Comparison of ENCODE assay signal across 13 cellular contexts in genomic region chr3:169980055-169980454, GRCh38. TPM values are rescaled to one million over a fixed set of nuclear protein-coding genes. Genes with fewer than 3 reads are reported as not detected.
DNase-seq lines count a peak whose midpoint lies in the region; ATAC-seq and TF ChIP-seq lines count a peak whose summit lies in the region.
"Had no signal": no experiment of that assay in that cellular context is flagged by ENCODE, and none has a peak within 500 bp of the region (broad histone marks: within the 10 kb centered on the region; RNA-seq: fewer than 3 reads in every experiment).

No MANE protein-coding gene starts in this region.

- H3K36me3 ChIP-seq in OCI-LY7 (ENCODE audit: insufficient read depth, low read length): peaks cover 100% of the 10 kb centered on the region

- no peaks in the 10 kb centered on the region for H3K4me1 Mint-ChIP-seq in activated naive CD4-positive, alpha-beta T cell treated with anti-CD3 and anti-CD28 coated beads, Interleukin-2, amount 10 ng/mL, durations not matched to agents 7 days and 5 days
- peaks cover 19% of the 10 kb centered on the region for H3K4me1 Mint-ChIP-seq in stimulated activated naive CD8-positive, alpha-beta T cell treated with anti-CD3 and anti-CD28 coated beads, Interleukin-15, Interleukin-2, amounts not matched to agents 100 ng/mL and 50 ng/mL, for 24 hours (ENCODE audit: low read depth)
- peaks cover 4 to 7% of the 10 kb centered on the region in 2 donors for H3K4me1 Mint-ChIP-seq in effector memory CD8-positive, alpha-beta T cell (ENCODE audit: low read depth in 2 of 2)

- H3K27ac Mint-ChIP-seq in activated naive CD4-positive, alpha-beta T cell treated with anti-CD3 and anti-CD28 coated beads, Interleukin-2, amount 50 U/mL, for 72 hours: peak overlapping the region; percentile 3 to 33
- no peak overlapping the region for H3K27ac Mint-ChIP-seq in activated naive CD4-positive, alpha-beta T cell treated with anti-CD3 and anti-CD28 coated beads, Interleukin-2, amount 10 ng/mL, durations not matched to agents 7 days and 5 days
- peak overlapping the region; percentile 76 for H3K27ac Mint-ChIP-seq in stimulated activated naive CD8-positive, alpha-beta T cell treated with anti-CD3 and anti-CD28 coated beads, Interleukin-15, Interleukin-2, amounts not matched to agents 100 ng/mL and 50 ng/mL, for 24 hours
- H3K27ac Mint-ChIP-seq in effector memory CD8-positive, alpha-beta T cell: no peak overlapping the region

- H3K79me2 ChIP-seq in OCI-LY7 (ENCODE audit: insufficient read depth, low read depth, low read length): peaks cover 86% of the 10 kb centered on the region

- peak in 1 of 2 donors; percentile 41 for ATAC-seq in activated naive CD4-positive, alpha-beta T cell treated with anti-CD3 and anti-CD28 coated beads, Interleukin-2, amount 50 U/mL, for 72 hours
- no peak for ATAC-seq in effector memory CD8-positive, alpha-beta T cell (replicated peaks)

- H3K4me1 ChIP-seq in OCI-LY7 (ENCODE audit: insufficient read depth, low read length, poor library complexity, severe bottlenecking): peaks cover 65% of the 10 kb centered on the region

- H3K9me2 ChIP-seq in OCI-LY7 (ENCODE audit: insufficient read depth, low read length): no peaks in the 10 kb centered on the region

- H3K36me3 Mint-ChIP-seq in activated naive CD4-positive, alpha-beta T cell treated with anti-CD3 and anti-CD28 coated beads, Interleukin-2, amount 50 U/mL, for 72 hours: peaks cover 4 to 39% of the 10 kb centered on the region in 2 donors
- peaks cover 63% of the 10 kb centered on the region for H3K36me3 Mint-ChIP-seq in activated naive CD4-positive, alpha-beta T cell treated with anti-CD3 and anti-CD28 coated beads, Interleukin-2, amount 10 ng/mL, durations not matched to agents 7 days and 5 days
- peaks cover 67% of the 10 kb centered on the region for H3K36me3 Mint-ChIP-seq in stimulated activated naive CD8-positive, alpha-beta T cell treated with anti-CD3 and anti-CD28 coated beads, Interleukin-15, Interleukin-2, amounts not matched to agents 100 ng/mL and 50 ng/mL, for 24 hours (ENCODE audit: low read depth)
- H3K36me3 Mint-ChIP-seq in effector memory CD8-positive, alpha-beta T cell (ENCODE audit: insufficient read depth): peaks cover 92% of the 10 kb centered on the region

- peak overlapping the region; percentile 53 for H3K4me2 ChIP-seq in OCI-LY7 (ENCODE audit: low read length)

- no TSS peak for BruUV-seq in OCI-LY7 (replicated peaks; lab: Mats Ljungman, UMichigan)

- H3K4me3 Mint-ChIP-seq in activated naive CD4-positive, alpha-beta T cell treated with anti-CD3 and anti-CD28 coated beads, Interleukin-2, amount 10 ng/mL, durations not matched to agents 7 days and 5 days: no peak overlapping the region
- no peak overlapping the region for H3K4me3 Mint-ChIP-seq in stimulated activated naive CD8-positive, alpha-beta T cell treated with anti-CD3 and anti-CD28 coated beads, Interleukin-15, Interleukin-2, amounts not matched to agents 100 ng/mL and 50 ng/mL, for 24 hours
- H3K4me3 Mint-ChIP-seq in effector memory CD8-positive, alpha-beta T cell: no peak overlapping the region
- H3K4me3 Mint-ChIP-seq: T-helper 1 cell treated with Interleukin-12 subunit alpha and Interleukin-12 subunit beta and Interleukin-4 antibody, amounts not matched to agents 30 μg/mL and 1 μg/mL, for 36 hours had no signal

- no peak for DNase-seq in activated naive CD4-positive, alpha-beta T cell treated with anti-CD3 and anti-CD28 coated beads, Interleukin-2, amount 50 U/mL, for 72 hours (ENCODE audit: low spot score in 2 of 2)
- no peak for DNase-seq in activated naive CD4-positive, alpha-beta T cell treated with anti-CD3 and anti-CD28 coated beads, Interleukin-2, amount 10 ng/mL, durations not matched to agents 7 days and 5 days
- no peak for DNase-seq in OCI-LY7 (ENCODE audit: low spot score)
- DNase-seq in fibroblast of the aortic adventitia (ENCODE audit: low read depth): peak; percentile 51
- DNase-seq in effector memory CD8-positive, alpha-beta T cell: no peak
- no peak for DNase-seq in activated CD4-positive, CD25-positive, alpha-beta regulatory T cell (lab: John Stamatoyannopoulos, UW)
- no peak for DNase-seq in HT-29 (ENCODE audit: low spot score)
- DNase-seq: activated CD4-positive, alpha-beta T cell treated with anti-CD3 and anti-CD28 coated beads, Interleukin-2, amount 50 U/mL, for 48 hours; occipital lobe; stimulated activated CD8-positive, alpha-beta memory T cell treated with anti-CD3 and anti-CD28 coated beads, Interleukin-4, amount 100 ng/mL, for 48 hours had no signal

- POLR2A ChIA-PET in OCI-LY7 (lab: Charles Lee): interaction anchor here (0.6 to 7.5 kb wide), 5 partner anchors 13 to 48 kb away, joined by 3 to 128 read pairs (median 4); partner anchors contain the start of gene SEC62

- TF ChIP-seq CTCF in OCI-LY7 (conservative IDR thresholded peaks at IDR 0.05; ENCODE audit: low read length) (no peak), fibroblast of the aortic adventitia (IDR thresholded peaks at IDR 0.05; ENCODE audit: insufficient read depth, low read length) (no peak)

- intact Hi-C loops in OCI-LY7 (cut with micrococcal nuclease; ENCODE audit: unreplicated experiment): no loop called here

- no peaks in the 10 kb centered on the region for H3K9me3 Mint-ChIP-seq in activated naive CD4-positive, alpha-beta T cell treated with anti-CD3 and anti-CD28 coated beads, Interleukin-2, amount 50 U/mL, for 72 hours
- no peaks in the 10 kb centered on the region for H3K9me3 Mint-ChIP-seq in activated naive CD4-positive, alpha-beta T cell treated with anti-CD3 and anti-CD28 coated beads, Interleukin-2, amount 10 ng/mL, durations not matched to agents 7 days and 5 days
- no peaks in the 10 kb centered on the region for H3K9me3 Mint-ChIP-seq in stimulated activated naive CD8-positive, alpha-beta T cell treated with anti-CD3 and anti-CD28 coated beads, Interleukin-15, Interleukin-2, amounts not matched to agents 100 ng/mL and 50 ng/mL, for 24 hours
- no peaks in the 10 kb centered on the region for H3K9me3 Mint-ChIP-seq in effector memory CD8-positive, alpha-beta T cell
- H3K9me3 Mint-ChIP-seq: T-helper 1 cell treated with Interleukin-12 subunit alpha and Interleukin-12 subunit beta and Interleukin-4 antibody, amounts not matched to agents 30 μg/mL and 1 μg/mL, for 36 hours had no signal

- H3K27ac ChIP-seq in OCI-LY7 (ENCODE audit: low read depth, low read length, poor library complexity, severe bottlenecking): peak overlapping the region; percentile 78

- no peak overlapping the region for H3K4me3 ChIP-seq in OCI-LY7 (ENCODE audit: low read depth, low read length, poor library complexity, severe bottlenecking)
- no peak overlapping the region for H3K4me3 ChIP-seq in fibroblast of the aortic adventitia (ENCODE audit: low read depth, low read length)
- H3K4me3 ChIP-seq: lung had no signal

- H3K27me3 Mint-ChIP-seq in activated naive CD4-positive, alpha-beta T cell treated with anti-CD3 and anti-CD28 coated beads, Interleukin-2, amount 10 ng/mL, durations not matched to agents 7 days and 5 days: no peaks in the 10 kb centered on the region
- H3K27me3 Mint-ChIP-seq in stimulated activated naive CD8-positive, alpha-beta T cell treated with anti-CD3 and anti-CD28 coated beads, Interleukin-15, Interleukin-2, amounts not matched to agents 100 ng/mL and 50 ng/mL, for 24 hours: no peaks in the 10 kb centered on the region
- H3K27me3 Mint-ChIP-seq in effector memory CD8-positive, alpha-beta T cell: no peaks in the 10 kb centered on the region

- peaks cover 9% of the 10 kb centered on the region; the same call in 1 of the 2 replicates for H3K9me3 ChIP-seq in OCI-LY7 (ENCODE audit: low read length)

- no peak overlapping the region for H2AFZ ChIP-seq in OCI-LY7 (ENCODE audit: low read length)

- H4K20me1 ChIP-seq in OCI-LY7 (ENCODE audit: insufficient read depth, low read length): 0 out of 2 replicates have a peak, but pooled peaks cover 4% of the 10 kb centered on the region

- CTCF ChIA-PET in activated naive CD4-positive, alpha-beta T cell treated with anti-CD3 and anti-CD28 coated beads, Interleukin-2, amount 10 ng/mL, durations not matched to agents 7 days and 5 days (lab: Charles Lee): no interaction called here
- CTCF ChIA-PET in OCI-LY7 (lab: Charles Lee; ENCODE audit: unreplicated experiment): no interaction called here

RNA-seq across cellular contexts. Expression of gene SEC62, which starts 13.4 kb away (rescaled TPM):
- 10 to 100 TPM; 52.1 to 81.9 TPM for total RNA-seq in activated naive CD4-positive, alpha-beta T cell treated with anti-CD3 and anti-CD28 coated beads, Interleukin-2, amount 50 U/mL, for 72 hours
- total RNA-seq in OCI-LY7 (2014; rRNA removed; shearing (Covaris generic)): 64.5 and 77.4 TPM in 2 replicates
- total RNA-seq in OCI-LY7 (2022) (163 and 176 TPM in 2 replicates), fibroblast of the aortic adventitia (ENCODE audit: low replicate concordance) (52.3 and 71.0 TPM in 2 replicates)
- 17.1 and 22.2 TPM in 2 replicates for total RNA-seq in HT-29 (2014; rRNA removed; shearing (Covaris generic))

RNA-seq across cellular contexts. Expression of gene GPR160, which starts 57.7 kb away (rescaled TPM):
- total RNA-seq in activated naive CD4-positive, alpha-beta T cell treated with anti-CD3 and anti-CD28 coated beads, Interleukin-2, amount 50 U/mL, for 72 hours: 10 to 100 TPM in 1 of 2 donors, 1 to 10 TPM in 1; 7.2 to 13.2 TPM
- 90.5 and 108 TPM in 2 replicates for total RNA-seq in OCI-LY7 (2014; rRNA removed; shearing (Covaris generic))
- total RNA-seq in OCI-LY7 (2022) (115 and 117 TPM in 2 replicates), fibroblast of the aortic adventitia (ENCODE audit: low replicate concordance) (0.90 TPM in 1 of 2 replicates, not detected in the other)
- total RNA-seq in HT-29 (2014; rRNA removed; shearing (Covaris generic)): 21.2 and 32.1 TPM in 2 replicates

Comparison
In these comparisons a context has a peak if more than half of its experiments do, and no peak if none do; other contexts are left out.
1. H3K27ac Mint-ChIP-seq: peak in activated naive CD4-positive, alpha-beta T cell treated with anti-CD3 and anti-CD28 coated beads, Interleukin-2, amount 50 U/mL, for 72 hours (2 of 2) and stimulated activated naive CD8-positive, alpha-beta T cell treated with anti-CD3 and anti-CD28 coated beads, Interleukin-15, Interleukin-2, amounts not matched to agents 100 ng/mL and 50 ng/mL, for 24 hours (single experiment); none in activated naive CD4-positive, alpha-beta T cell treated with anti-CD3 and anti-CD28 coated beads, Interleukin-2, amount 10 ng/mL, durations not matched to agents 7 days and 5 days (single experiment) and effector memory CD8-positive, alpha-beta T cell (0 of 2).